Comparison of ENCODE assay signal across 8 cellular contexts in genomic region chr12:71014180-71014785, GRCh38.
DNase-seq lines count a peak whose midpoint lies in the region; ATAC-seq and TF ChIP-seq lines count a peak whose summit lies in the region.

No MANE protein-coding gene starts in this region.

- no peaks in the 10 kb centered on the region for H3K4me1 ChIP-seq in ascending aorta
- H3K4me1 ChIP-seq in vagina, result no peaks in the 10 kb centered on the region

- peak; percentile 54 to 66 (median 59) for TF ChIP-seq CTCF in ascending aorta (IDR thresholded peaks at IDR 0.05)
- peak in 2 of 3 experiments; percentile 16 to 40 for TF ChIP-seq CTCF in vagina (IDR thresholded peaks at IDR 0.05)
- TF ChIP-seq CTCF in natural killer cell (IDR thresholded peaks at IDR 0.05), result no peak

- H3K36me3 ChIP-seq in ascending aorta (no peaks in the 10 kb centered on the region), vagina (no peaks in the 10 kb centered on the region)

- no peaks in the 10 kb centered on the region for H3K27me3 Mint-ChIP-seq in natural killer cell (ENCODE audit: low read depth in 2 of 2)

- H3K4me1 Mint-ChIP-seq in natural killer cell, result no peaks in the 10 kb centered on the region

- H3K9me3 ChIP-seq in ascending aorta (no peaks in the 10 kb centered on the region), vagina (no peaks in the 10 kb centered on the region)

- H3K4me3 Mint-ChIP-seq in natural killer cell, result no peak overlapping the region

- TF ChIP-seq POLR2A in vagina (IDR thresholded peaks at IDR 0.05), result no peak

- intact Hi-C loops in ascending aorta (cut with DNase I) (loop anchor here (1.0 to 5.0 kb wide), 5 partner anchors 67 to 437 kb away; no protein-coding TSS in a partner anchor), vagina (cut with DNase I) (no loop called here), natural killer cell (cut with micrococcal nuclease) (no loop called here)

- H3K36me3 Mint-ChIP-seq in natural killer cell, result no peaks in the 10 kb centered on the region

- H3K4me3 ChIP-seq in ascending aorta (no peak overlapping the region), vagina (no peak overlapping the region)

- H3K27me3 ChIP-seq in ascending aorta, result no peaks in the 10 kb centered on the region
- H3K27me3 ChIP-seq in vagina, result no peaks in the 10 kb centered on the region

- no peak overlapping the region for H3K27ac Mint-ChIP-seq in natural killer cell

- ATAC-seq in natural killer cell, result no peak
- ATAC-seq in GM18498 (IDR thresholded peaks at IDR 0.05; ENCODE audit: unreplicated experiment), result no peak
- no peak for ATAC-seq in GM18511 (IDR thresholded peaks at IDR 0.05; ENCODE audit: unreplicated experiment)

- H3K27ac ChIP-seq in ascending aorta (no peak overlapping the region), vagina (no peak overlapping the region)

- DNase-seq in NCI-H510A treated with DMSO at 0.1 percent for 48 hours (lab: John Stamatoyannopoulos, UW) (peak; percentile 9), NCI-H510A (lab: John Stamatoyannopoulos, UW) (no peak), ascending aorta (ENCODE audit: low spot score in 2 of 2) (no peak), inferior parietal cortex (ENCODE audit: extremely low spot score) (peak; percentile 56), vagina (ENCODE audit: extremely low spot score in 2 of 2) (no peak), natural killer cell (no peak)

- H3K9me3 Mint-ChIP-seq in natural killer cell, result peaks cover 4 to 8% of the 10 kb centered on the region in 2 donors

Comparison
In these comparisons a context has a peak if more than half of its experiments do, and no peak if none do; other contexts are left out.
1. DNase-seq: peak in NCI-H510A treated with DMSO at 0.1 percent for 48 hours (single experiment) and inferior parietal cortex (single experiment); none in NCI-H510A (single experiment), ascending aorta (0 of 2), vagina (0 of 2) and natural killer cell (single experiment).